Comparison of ENCODE assay signal across 9 cellular contexts in genomic region chr3:28326458-28326926, GRCh38. TPM values are rescaled to one million over a fixed set of nuclear protein-coding genes. Genes with fewer than 3 reads are reported as not detected.
DNase-seq lines count a peak whose midpoint lies in the region; ATAC-seq lines count a peak whose summit lies in the region.
"Had no signal": no experiment of that assay in that cellular context is flagged by ENCODE, and none has a peak within 500 bp of the region (broad histone marks: within the 10 kb centered on the region; RNA-seq: fewer than 3 reads in every experiment).

No MANE protein-coding gene starts in this region.

- peak overlapping the region; percentile 75 for H3K27ac Mint-ChIP-seq in activated T-cell treated with anti-CD3 and anti-CD28 coated beads, Interleukin-2, amount 50 U/mL, for 24 hours

- peaks cover 70% of the 10 kb centered on the region for H3K36me3 Mint-ChIP-seq in activated T-cell treated with anti-CD3 and anti-CD28 coated beads, Interleukin-2, amount 50 U/mL, for 24 hours (ENCODE audit: low read depth)
- H3K36me3 Mint-ChIP-seq in activated T-cell treated with anti-CD3 and anti-CD28 coated beads, Interleukin-2, amount 50 U/mL, for 4 hours (ENCODE audit: insufficient read depth) = peaks cover 10% of the 10 kb centered on the region

- peak overlapping the region; percentile 18 for H3K4me3 Mint-ChIP-seq in activated T-cell treated with anti-CD3 and anti-CD28 coated beads, Interleukin-2, amount 50 U/mL, for 24 hours
- no peak overlapping the region for H3K4me3 Mint-ChIP-seq in activated T-cell treated with anti-CD3 and anti-CD28 coated beads, Interleukin-2, amount 50 U/mL, for 4 hours

- ATAC-seq in HG03103 (IDR thresholded peaks at IDR 0.05; ENCODE audit: low read depth, unreplicated experiment) = peak; percentile 77
- ATAC-seq in activated T-cell treated with anti-CD3 and anti-CD28 coated beads, Interleukin-2, amount 50 U/mL, for 4 hours = peak; percentile 92 to 93

- DNase-seq in activated T-cell treated with anti-CD3 and anti-CD28 coated beads, Interleukin-2, amount 50 U/mL, for 24 hours = no peak
- no peak for DNase-seq in activated T-cell treated with anti-CD3 and anti-CD28 coated beads, Interleukin-2, amount 50 U/mL, for 1 hour
- peak; percentile 13 for DNase-seq in activated T-cell treated with anti-CD3 and anti-CD28 coated beads, Interleukin-2, amount 50 U/mL, for 4 hours
- peak; percentile 13 to 30 for DNase-seq in stimulated activated CD8-positive, alpha-beta memory T cell treated with anti-CD3 and anti-CD28 coated beads, Interleukin-7, amount 100 ng/mL, for 4 hours (ENCODE audit: low read depth in 2 of 2)
- DNase-seq in RKO (ENCODE audit: low spot score) = no peak
- no peak for DNase-seq in NAMALWA (ENCODE audit: low spot score)
- no peak for DNase-seq in NCI-H2227 treated with DMSO at 0.1 percent for 48 hours (lab: John Stamatoyannopoulos, UW)

- H3K4me1 Mint-ChIP-seq in activated T-cell treated with anti-CD3 and anti-CD28 coated beads, Interleukin-2, amount 50 U/mL, for 24 hours (ENCODE audit: low read depth) = peaks cover 28% of the 10 kb centered on the region
- peaks cover 24% of the 10 kb centered on the region for H3K4me1 Mint-ChIP-seq in activated T-cell treated with anti-CD3 and anti-CD28 coated beads, Interleukin-2, amount 50 U/mL, for 4 hours (ENCODE audit: low read depth)

- no peaks in the 10 kb centered on the region for H3K9me3 Mint-ChIP-seq in activated T-cell treated with anti-CD3 and anti-CD28 coated beads, Interleukin-2, amount 50 U/mL, for 24 hours
- no peaks in the 10 kb centered on the region for H3K9me3 Mint-ChIP-seq in activated T-cell treated with anti-CD3 and anti-CD28 coated beads, Interleukin-2, amount 50 U/mL, for 4 hours

- no peaks in the 10 kb centered on the region for H3K27me3 Mint-ChIP-seq in activated T-cell treated with anti-CD3 and anti-CD28 coated beads, Interleukin-2, amount 50 U/mL, for 24 hours
- no peaks in the 10 kb centered on the region for H3K27me3 Mint-ChIP-seq in activated T-cell treated with anti-CD3 and anti-CD28 coated beads, Interleukin-2, amount 50 U/mL, for 4 hours (ENCODE audit: low read depth)

RNA-seq across cellular contexts. Expression of gene ZCWPW2, which starts 22.0 kb away (rescaled TPM):
- not detected for total RNA-seq in activated T-cell treated with anti-CD3 and anti-CD28 coated beads, Interleukin-2, amount 50 U/mL, for 4 hours
- total RNA-seq: bronchial epithelial cell had no signal

RNA-seq across cellular contexts. Expression of gene AZI2, which starts 22.1 kb away (rescaled TPM):
- 10 to 100 TPM; 18.7 to 26.2 (median 24.6) TPM for total RNA-seq in activated T-cell treated with anti-CD3 and anti-CD28 coated beads, Interleukin-2, amount 50 U/mL, for 4 hours

Comparison
In these comparisons a context has a peak if more than half of its experiments do, and no peak if none do; other contexts are left out.
1. DNase-seq: peak in activated T-cell treated with anti-CD3 and anti-CD28 coated beads, Interleukin-2, amount 50 U/mL, for 4 hours (single experiment) and stimulated activated CD8-positive, alpha-beta memory T cell treated with anti-CD3 and anti-CD28 coated beads, Interleukin-7, amount 100 ng/mL, for 4 hours (2 of 2); none in activated T-cell treated with anti-CD3 and anti-CD28 coated beads, Interleukin-2, amount 50 U/mL, for 24 hours (single experiment), activated T-cell treated with anti-CD3 and anti-CD28 coated beads, Interleukin-2, amount 50 U/mL, for 1 hour (single experiment), RKO (single experiment), NAMALWA (single experiment) and NCI-H2227 treated with DMSO at 0.1 percent for 48 hours (single experiment).